8 cellular contexts compared by ENCODE assay signal in genomic region chr3:133573054-133573628, GRCh38. TPM values are rescaled to one million over a fixed set of nuclear protein-coding genes. Genes with fewer than 3 reads are reported as not detected.
DNase-seq lines count a peak whose midpoint lies in the region; ATAC-seq and TF ChIP-seq lines count a peak whose summit lies in the region.

No MANE protein-coding gene starts in this region.

- peak overlapping the region; percentile 61 to 97 for H3K9ac ChIP-seq in mucosa of rectum (ENCODE audit: low read depth in 1 of 2, low read length in 2 of 2)

- POLR2A ChIA-PET in BJ (lab: Charles Lee) = interaction anchor here (0.5 to 1.0 kb wide), 5 partner anchors 10 to 170 kb away, joined by 3 to 12 read pairs (median 5); no protein-coding TSS in a partner anchor

- DNase-seq in BJ (ENCODE audit: low read depth) (peak; percentile 100), HS-27A (ENCODE audit: low read depth) (peak; percentile 99), epidermal melanocyte (ENCODE audit: insufficient read length, low spot score) (peak; percentile 52), Kasumi-1 (lab: John Stamatoyannopoulos, UW) (no peak)
- peak; percentile 99 to 100 for DNase-seq in activated CD8-positive, alpha-beta memory T cell treated with anti-CD3 and anti-CD28 coated beads for 1 hour (ENCODE audit: extremely low read depth in 1 of 2, low read depth in 1 of 2)
- peak; percentile 100 for DNase-seq in stimulated activated CD8-positive, alpha-beta memory T cell treated with anti-CD3 and anti-CD28 coated beads, Interleukin-7, amount 100 ng/mL, for 4 hours (ENCODE audit: low read depth in 2 of 2)

- H3K4me3 ChIP-seq in BJ (ENCODE audit: low read depth, low read length) (peak overlapping the region; percentile 91), mucosa of rectum (ENCODE audit: low read length in 2 of 2) (peak overlapping the region; percentile 59 to 77)

- H3K36me3 ChIP-seq in BJ (ENCODE audit: control insufficient read depth, insufficient read depth, low read length) (peaks cover 3% of the 10 kb centered on the region), mucosa of rectum (ENCODE audit: control insufficient read depth in 2 of 2, insufficient read depth in 2 of 2, low read length in 2 of 2) (peaks cover 14 to 16% of the 10 kb centered on the region in 2 donors)

- H3K9me3 ChIP-seq in mucosa of rectum (ENCODE audit: control insufficient read depth in 2 of 2, low read length in 2 of 2) = no peaks in the 10 kb centered on the region

- H3K4me1 ChIP-seq in mucosa of rectum (ENCODE audit: control insufficient read depth in 2 of 2, insufficient read depth in 2 of 2, low read length in 2 of 2) = peaks cover 19% of the 10 kb centered on the region in 2 donors

- peak; percentile 65 for ATAC-seq in GM19463 (IDR thresholded peaks at IDR 0.05; ENCODE audit: unreplicated experiment)

- peak overlapping the region; percentile 98 for H3K27ac ChIP-seq in mucosa of rectum (ENCODE audit: low read depth in 2 of 2, low read length in 2 of 2)

- peak; percentile 33 for TF ChIP-seq CTCF in BJ (IDR thresholded peaks at IDR 0.05; ENCODE audit: insufficient read depth, low read depth, low read length)

- no peaks in the 10 kb centered on the region for H3K27me3 ChIP-seq in BJ (ENCODE audit: control insufficient read depth, insufficient read depth, low read length)
- no peaks in the 10 kb centered on the region for H3K27me3 ChIP-seq in mucosa of rectum (ENCODE audit: control insufficient read depth in 2 of 2, insufficient read depth in 2 of 2, low read length in 2 of 2)

- CTCF ChIA-PET in BJ (lab: Yijun Ruan, JAX) = interaction anchor here (1.0 to 1.9 kb wide), 4 partner anchors 25 to 846 kb away, joined by 3 to 6 read pairs (median 4); no protein-coding TSS in a partner anchor

RNA-seq across cellular contexts. Expression of gene CDV3, which starts 0.3 kb away (rescaled TPM):
- 54.9 and 96.0 TPM in 2 replicates for polyA plus RNA-seq in BJ (2011; rRNA removed)
- polyA minus RNA-seq in BJ (2011; rRNA and poly(A)+ RNA removed) = 44.8 and 48.0 TPM in 2 replicates

Comparison
In these comparisons a context has a peak if more than half of its experiments do, and no peak if none do; other contexts are left out.
1. DNase-seq: peak in BJ (single experiment), HS-27A (single experiment), activated CD8-positive, alpha-beta memory T cell treated with anti-CD3 and anti-CD28 coated beads for 1 hour (2 of 2), epidermal melanocyte (single experiment) and stimulated activated CD8-positive, alpha-beta memory T cell treated with anti-CD3 and anti-CD28 coated beads, Interleukin-7, amount 100 ng/mL, for 4 hours (2 of 2); none in Kasumi-1 (0 of 2).